In genomic region chr14:96037891-96038557, GRCh38 we compare ENCODE assay signal across 9 cellular contexts. TPM values are rescaled to one million over a fixed set of nuclear protein-coding genes. Genes with fewer than 3 reads are reported as not detected.
DNase-seq lines count a peak whose midpoint lies in the region; ATAC-seq and TF ChIP-seq lines count a peak whose summit lies in the region.
"Had no signal": no experiment of that assay in that cellular context is flagged by ENCODE, and none has a peak within 500 bp of the region (broad histone marks: within the 10 kb centered on the region; RNA-seq: fewer than 3 reads in every experiment).

No MANE protein-coding gene starts in this region.

- H3K27me3 Mint-ChIP-seq in activated CD4-positive, alpha-beta memory T cell treated with anti-CD3 and anti-CD28 coated beads for 36 hours: peaks cover 19% of the 10 kb centered on the region
- H3K27me3 Mint-ChIP-seq in activated CD4-positive, alpha-beta memory T cell treated with anti-CD3 and anti-CD28 coated beads, Interleukin-2, amount 10 ng/mL, durations not matched to agents 7 days and 5 days: peaks cover 46% of the 10 kb centered on the region
- peaks cover 46% of the 10 kb centered on the region for H3K27me3 Mint-ChIP-seq in activated T-helper 1 cell treated with anti-CD3 and anti-CD28 coated beads, Interleukin-12 subunit alpha, Interleukin-12 subunit beta, Interleukin-2, Interleukin-4 antibody, amounts not matched to agents 30 ng/mL and 10 ng/mL and 1 ng/mL, durations not matched to agents 14 hours and 24 hours and 36 hours (ENCODE audit: insufficient read depth)

- H3K36me3 Mint-ChIP-seq in activated CD4-positive, alpha-beta memory T cell treated with anti-CD3 and anti-CD28 coated beads for 36 hours: no peaks in the 10 kb centered on the region
- H3K36me3 Mint-ChIP-seq in activated CD4-positive, alpha-beta memory T cell treated with anti-CD3 and anti-CD28 coated beads, Interleukin-2, amount 10 ng/mL, durations not matched to agents 7 days and 5 days (ENCODE audit: low read depth): no peaks in the 10 kb centered on the region
- H3K36me3 Mint-ChIP-seq in activated T-helper 1 cell treated with anti-CD3 and anti-CD28 coated beads, Interleukin-12 subunit alpha, Interleukin-12 subunit beta, Interleukin-2, Interleukin-4 antibody, amounts not matched to agents 30 ng/mL and 10 ng/mL and 1 ng/mL, durations not matched to agents 14 hours and 24 hours and 36 hours (ENCODE audit: low read depth): no peaks in the 10 kb centered on the region

- peak overlapping the region; percentile 79 to 91 (median 86) for H3K27ac ChIP-seq in upper lobe of left lung

- 21 to 23% methylated on average over 4 to 7 of the region's 7 CpGs for WGBS in upper lobe of left lung, 2 donors

- TF ChIP-seq EP300 in upper lobe of left lung (IDR thresholded peaks at IDR 0.05): no peak

- POLR2A ChIA-PET in activated CD4-positive, alpha-beta memory T cell treated with anti-CD3 and anti-CD28 coated beads for 36 hours (lab: Charles Lee): interaction anchor here (1.0 kb wide), 1 partner anchor 13 kb away, joined by 3 read pairs; no protein-coding TSS in a partner anchor
- POLR2A ChIA-PET in activated CD4-positive, alpha-beta memory T cell treated with anti-CD3 and anti-CD28 coated beads, Interleukin-2, amount 10 ng/mL, durations not matched to agents 7 days and 5 days (lab: Charles Lee): no interaction called here

- peaks cover 0 to 8% (median 3%) of the 10 kb centered on the region in 4 donors for H3K27me3 ChIP-seq in upper lobe of left lung

- CTCF ChIA-PET in activated CD4-positive, alpha-beta memory T cell treated with anti-CD3 and anti-CD28 coated beads for 36 hours (lab: Charles Lee): no interaction called here
- CTCF ChIA-PET in activated CD4-positive, alpha-beta memory T cell treated with anti-CD3 and anti-CD28 coated beads, Interleukin-2, amount 10 ng/mL, durations not matched to agents 7 days and 5 days (lab: Charles Lee): no interaction called here

- H3K4me3 ChIP-seq in upper lobe of left lung: peak overlapping the region in 1 of 4 donors; percentile 87

- ATAC-seq in upper lobe of left lung (ENCODE audit: low FRiP score in 2 of 2) (peak; percentile 70 to 91), HG02610 (IDR thresholded peaks at IDR 0.05; ENCODE audit: unreplicated experiment) (no peak), GM18868 (IDR thresholded peaks at IDR 0.05; ENCODE audit: unreplicated experiment) (no peak)

- no peak for TF ChIP-seq CTCF in upper lobe of left lung (IDR thresholded peaks at IDR 0.05)

- H3K36me3 ChIP-seq in upper lobe of left lung: no peaks in the 10 kb centered on the region

- H3K4me1 ChIP-seq in upper lobe of left lung: peaks cover 14 to 55% (median 32%) of the 10 kb centered on the region in 4 donors

- peak overlapping the region; percentile 67 for H3K4me3 Mint-ChIP-seq in activated CD4-positive, alpha-beta memory T cell treated with anti-CD3 and anti-CD28 coated beads for 36 hours
- H3K4me3 Mint-ChIP-seq in activated CD4-positive, alpha-beta memory T cell treated with anti-CD3 and anti-CD28 coated beads, Interleukin-2, amount 10 ng/mL, durations not matched to agents 7 days and 5 days: no peak overlapping the region
- H3K4me3 Mint-ChIP-seq in activated T-helper 1 cell treated with anti-CD3 and anti-CD28 coated beads, Interleukin-12 subunit alpha, Interleukin-12 subunit beta, Interleukin-2, Interleukin-4 antibody, amounts not matched to agents 30 ng/mL and 10 ng/mL and 1 ng/mL, durations not matched to agents 14 hours and 24 hours and 36 hours: peak overlapping the region; percentile 41

- no peaks in the 10 kb centered on the region for H3K9me3 ChIP-seq in upper lobe of left lung

- no peak for DNase-seq in activated CD4-positive, alpha-beta memory T cell treated with anti-CD3 and anti-CD28 coated beads for 36 hours
- DNase-seq in activated CD4-positive, alpha-beta memory T cell treated with anti-CD3 and anti-CD28 coated beads, Interleukin-2, amount 10 ng/mL, durations not matched to agents 7 days and 5 days: no peak
- no peak for DNase-seq in activated T-helper 1 cell treated with anti-CD3 and anti-CD28 coated beads, Interleukin-12 subunit alpha, Interleukin-12 subunit beta, Interleukin-2, Interleukin-4 antibody, amounts not matched to agents 30 ng/mL and 10 ng/mL and 1 ng/mL, durations not matched to agents 14 hours and 24 hours and 36 hours (ENCODE audit: low spot score)
- peak; percentile 61 for DNase-seq in islet precursor cell
- DNase-seq in upper lobe of left lung: peak; percentile 6 to 91
- no peak for DNase-seq in HuH-7 (ENCODE audit: low spot score)
- DNase-seq: DND-41 had no signal

- peaks cover 16% of the 10 kb centered on the region for H3K4me1 Mint-ChIP-seq in activated CD4-positive, alpha-beta memory T cell treated with anti-CD3 and anti-CD28 coated beads for 36 hours (ENCODE audit: low read depth)
- H3K4me1 Mint-ChIP-seq in activated CD4-positive, alpha-beta memory T cell treated with anti-CD3 and anti-CD28 coated beads, Interleukin-2, amount 10 ng/mL, durations not matched to agents 7 days and 5 days: peaks cover 13% of the 10 kb centered on the region
- peaks cover 6% of the 10 kb centered on the region for H3K4me1 Mint-ChIP-seq in activated T-helper 1 cell treated with anti-CD3 and anti-CD28 coated beads, Interleukin-12 subunit alpha, Interleukin-12 subunit beta, Interleukin-2, Interleukin-4 antibody, amounts not matched to agents 30 ng/mL and 10 ng/mL and 1 ng/mL, durations not matched to agents 14 hours and 24 hours and 36 hours (ENCODE audit: low read depth)

- intact Hi-C loops in activated CD4-positive, alpha-beta memory T cell treated with anti-CD3 and anti-CD28 coated beads for 36 hours (cut with micrococcal nuclease): no loop called here
- intact Hi-C loops in activated T-helper 1 cell treated with anti-CD3 and anti-CD28 coated beads, Interleukin-12 subunit alpha, Interleukin-12 subunit beta, Interleukin-2, Interleukin-4 antibody, amounts not matched to agents 30 ng/mL and 10 ng/mL and 1 ng/mL, durations not matched to agents 14 hours and 24 hours and 36 hours (cut with micrococcal nuclease): no loop called here

- H3K27ac Mint-ChIP-seq in activated CD4-positive, alpha-beta memory T cell treated with anti-CD3 and anti-CD28 coated beads for 36 hours: no peak overlapping the region
- no peak overlapping the region for H3K27ac Mint-ChIP-seq in activated CD4-positive, alpha-beta memory T cell treated with anti-CD3 and anti-CD28 coated beads, Interleukin-2, amount 10 ng/mL, durations not matched to agents 7 days and 5 days
- no peak overlapping the region for H3K27ac Mint-ChIP-seq in activated T-helper 1 cell treated with anti-CD3 and anti-CD28 coated beads, Interleukin-12 subunit alpha, Interleukin-12 subunit beta, Interleukin-2, Interleukin-4 antibody, amounts not matched to agents 30 ng/mL and 10 ng/mL and 1 ng/mL, durations not matched to agents 14 hours and 24 hours and 36 hours

- TF ChIP-seq POLR2A in upper lobe of left lung (IDR thresholded peaks at IDR 0.05): peak in 1 of 4 donors; percentile 48

- H3K9me3 Mint-ChIP-seq in activated CD4-positive, alpha-beta memory T cell treated with anti-CD3 and anti-CD28 coated beads for 36 hours: no peaks in the 10 kb centered on the region
- H3K9me3 Mint-ChIP-seq in activated CD4-positive, alpha-beta memory T cell treated with anti-CD3 and anti-CD28 coated beads, Interleukin-2, amount 10 ng/mL, durations not matched to agents 7 days and 5 days: no peaks in the 10 kb centered on the region
- H3K9me3 Mint-ChIP-seq in activated T-helper 1 cell treated with anti-CD3 and anti-CD28 coated beads, Interleukin-12 subunit alpha, Interleukin-12 subunit beta, Interleukin-2, Interleukin-4 antibody, amounts not matched to agents 30 ng/mL and 10 ng/mL and 1 ng/mL, durations not matched to agents 14 hours and 24 hours and 36 hours: no peaks in the 10 kb centered on the region

RNA-seq across cellular contexts. Expression of gene C14orf132, which starts 1.1 kb away (rescaled TPM):
- total RNA-seq in activated CD4-positive, alpha-beta memory T cell treated with anti-CD3 and anti-CD28 coated beads for 36 hours: 1 to 10 TPM; 3.2 to 4.6 TPM
- total RNA-seq in activated CD4-positive, alpha-beta memory T cell treated with anti-CD3 and anti-CD28 coated beads, Interleukin-2, amount 10 ng/mL, durations not matched to agents 7 days and 5 days: 1 to 10 TPM; 1.1 to 1.2 TPM
- 0.20 and 0.21 TPM in 2 replicates for total RNA-seq in activated T-helper 1 cell treated with anti-CD3 and anti-CD28 coated beads, Interleukin-12 subunit alpha, Interleukin-12 subunit beta, Interleukin-2, Interleukin-4 antibody, amounts not matched to agents 30 ng/mL and 10 ng/mL and 1 ng/mL, durations not matched to agents 14 hours and 24 hours and 36 hours
- total RNA-seq in upper lobe of left lung: 10 to 100 TPM; 36.7 to 64.6 (median 59.6) TPM

Comparison
In these comparisons a context has a peak if more than half of its experiments do, and no peak if none do; other contexts are left out.
1. DNase-seq: peak in islet precursor cell (single experiment) and upper lobe of left lung (2 of 2); none in activated CD4-positive, alpha-beta memory T cell treated with anti-CD3 and anti-CD28 coated beads for 36 hours (single experiment), activated CD4-positive, alpha-beta memory T cell treated with anti-CD3 and anti-CD28 coated beads, Interleukin-2, amount 10 ng/mL, durations not matched to agents 7 days and 5 days (single experiment), activated T-helper 1 cell treated with anti-CD3 and anti-CD28 coated beads, Interleukin-12 subunit alpha, Interleukin-12 subunit beta, Interleukin-2, Interleukin-4 antibody, amounts not matched to agents 30 ng/mL and 10 ng/mL and 1 ng/mL, durations not matched to agents 14 hours and 24 hours and 36 hours (single experiment) and HuH-7 (single experiment).
2. ATAC-seq: peak in upper lobe of left lung (2 of 2); none in HG02610 (single experiment) and GM18868 (single experiment).
3. RNA of gene C14orf132, which starts 1.1 kb away (total RNA-seq): 36.7 to 64.6 TPM in upper lobe of left lung; 3.2 to 4.6 TPM in activated CD4-positive, alpha-beta memory T cell treated with anti-CD3 and anti-CD28 coated beads for 36 hours, 1.1 to 1.2 TPM in activated CD4-positive, alpha-beta memory T cell treated with anti-CD3 and anti-CD28 coated beads, Interleukin-2, amount 10 ng/mL, durations not matched to agents 7 days and 5 days and 0.20 to 0.21 TPM in activated T-helper 1 cell treated with anti-CD3 and anti-CD28 coated beads, Interleukin-12 subunit alpha, Interleukin-12 subunit beta, Interleukin-2, Interleukin-4 antibody, amounts not matched to agents 30 ng/mL and 10 ng/mL and 1 ng/mL, durations not matched to agents 14 hours and 24 hours and 36 hours; every median in the first group is over 4 times any median in the second.